Comparison of ENCODE assay signal across 9 cellular contexts in the genomic region with DNA sequence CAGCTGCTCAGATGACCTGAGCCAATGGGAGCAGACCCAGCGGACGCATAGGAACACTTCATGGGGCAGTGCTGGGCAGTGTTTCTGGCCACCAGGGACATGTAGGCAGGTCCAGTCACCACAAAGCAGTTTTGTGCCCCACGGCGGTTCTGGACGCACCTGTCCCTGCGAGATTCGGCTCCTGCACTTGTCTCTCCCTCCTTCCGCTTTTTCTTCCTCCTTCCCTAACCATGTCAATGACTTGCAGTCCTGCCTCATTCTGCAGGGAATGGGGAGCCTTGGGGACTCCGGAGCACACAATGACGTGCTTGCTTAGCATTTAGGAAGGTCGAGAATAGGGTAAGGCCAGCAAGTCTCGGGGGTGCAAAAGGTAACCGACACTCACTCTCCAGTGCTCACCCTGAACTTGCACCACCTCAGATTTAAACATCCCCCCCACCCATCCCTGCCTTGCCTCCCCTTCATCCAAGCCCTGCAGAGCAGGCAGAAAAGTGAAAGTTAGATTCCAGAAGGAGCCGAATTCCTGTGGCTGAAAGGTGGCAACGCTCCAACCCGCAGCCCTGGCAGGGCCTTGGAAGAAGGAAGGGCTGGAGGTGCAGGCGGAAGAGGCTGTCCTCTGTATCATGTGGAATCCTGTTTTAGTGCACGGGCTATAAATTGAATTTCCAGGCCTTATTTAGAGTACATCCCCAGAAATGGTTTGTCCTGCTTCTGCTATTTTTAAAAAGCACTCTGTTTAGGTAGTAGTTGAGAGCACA. TPM values are rescaled to one million over a fixed set of nuclear protein-coding genes. Genes with fewer than 3 reads are reported as not detected.
DNase-seq lines count a peak whose midpoint lies in the region; ATAC-seq, FAIRE-seq and TF ChIP-seq lines count a peak whose summit lies in the region.
"Had no signal": no experiment of that assay in that cellular context is flagged by ENCODE, and none has a peak within 500 bp of the region (broad histone marks: within the 10 kb centered on the region; RNA-seq: fewer than 3 reads in every experiment).

No MANE protein-coding gene starts in this region.

- peak overlapping the region; percentile 41 for H3K4me3 ChIP-seq in AG10803 (ENCODE audit: low read length)
- no peak overlapping the region for H3K4me3 ChIP-seq in PC-3 (ENCODE audit: low read length)
- H3K4me3 ChIP-seq in esophagus squamous epithelium, result peak overlapping the region in 1 of 4 donors; percentile 41
- H3K4me3 ChIP-seq in neutrophil (ENCODE audit: low read depth in 1 of 2, low read length in 1 of 2), result no peak overlapping the region

- H3F3A ChIP-seq in PC-3 (ENCODE audit: low read length, unreplicated experiment), result no peaks in the 10 kb centered on the region

- no peaks in the 10 kb centered on the region for H3K9me2 ChIP-seq in PC-3 (replicated peaks; ENCODE audit: low read length)

- POLR2A ChIA-PET in PC-3 (lab: Charles Lee; ENCODE audit: unreplicated experiment), result no interaction called here

- H3K9ac ChIP-seq in PC-3 (ENCODE audit: low read length), result peak overlapping the region; percentile 22

- H3K9me3 ChIP-seq in PC-3 (ENCODE audit: low read length), result no peaks in the 10 kb centered on the region
- no peaks in the 10 kb centered on the region for H3K9me3 ChIP-seq in esophagus squamous epithelium
- no peaks in the 10 kb centered on the region for H3K9me3 ChIP-seq in neutrophil

- H3K27me3 ChIP-seq in PC-3 (ENCODE audit: low read length) (no peaks in the 10 kb centered on the region), esophagus squamous epithelium (no peaks in the 10 kb centered on the region), neutrophil (no peaks in the 10 kb centered on the region)

- H4K20me1 ChIP-seq in PC-3 (ENCODE audit: low read length), result no peaks in the 10 kb centered on the region

- peak overlapping the region; percentile 60; the same call in 1 of the 2 replicates for H2AFZ ChIP-seq in PC-3 (ENCODE audit: low read length)

- intact Hi-C loops in PC-3 (cut with micrococcal nuclease), result loop anchor here (1.0 kb wide), 1 partner anchor 36 kb away; no protein-coding TSS in a partner anchor
- intact Hi-C loops in esophagus squamous epithelium (cut with DNase I), result no loop called here

- 24 to 64% methylated on average over 11 to 12 of the region's 18 CpGs for WGBS in esophagus squamous epithelium, 2 donors

- CTCF ChIA-PET in PC-3 (lab: Charles Lee), result no interaction called here

- H3K27ac ChIP-seq in PC-3 (ENCODE audit: low read length) (peak overlapping the region; percentile 62), esophagus squamous epithelium (peak overlapping the region; percentile 23 to 56 (median 42)), neutrophil (peak overlapping the region; percentile 33)

- H3K4me1 ChIP-seq in PC-3 (ENCODE audit: insufficient read depth, low read length) (peaks cover 37% of the 10 kb centered on the region), esophagus squamous epithelium (peaks cover 0 to 57% (median 12%) of the 10 kb centered on the region in 3 donors), neutrophil (ENCODE audit: control insufficient read depth in 1 of 2, insufficient read depth in 1 of 2, low read depth in 1 of 2, low read length in 1 of 2) (no peaks in the 10 kb centered on the region)

- ATAC-seq in PC-3 (peak; percentile 81), GM18868 (IDR thresholded peaks at IDR 0.05; ENCODE audit: unreplicated experiment) (no peak), HG03457 (IDR thresholded peaks at IDR 0.05; ENCODE audit: unreplicated experiment) (no peak)

- TF ChIP-seq CTCF in AG10803 (conservative IDR thresholded peaks at IDR 0.05; ENCODE audit: low read length), result no peak
- TF ChIP-seq CTCF in PC-3 (conservative IDR thresholded peaks at IDR 0.05; ENCODE audit: low read depth, low read length), result no peak
- TF ChIP-seq CTCF in esophagus squamous epithelium (IDR thresholded peaks at IDR 0.05), result no peak
- TF ChIP-seq CTCF in neutrophil (IDR thresholded peaks at IDR 0.05), result no peak

- no peak for TF ChIP-seq POLR2A in esophagus squamous epithelium (IDR thresholded peaks at IDR 0.05)

- no TSS peak for BruUV-seq in PC-3 (replicated peaks; lab: Mats Ljungman, UMichigan)

- no peaks in the 10 kb centered on the region for H3K36me3 ChIP-seq in PC-3 (ENCODE audit: low read depth, low read length)
- no peaks in the 10 kb centered on the region for H3K36me3 ChIP-seq in esophagus squamous epithelium
- peaks cover 66% of the 10 kb centered on the region for H3K36me3 ChIP-seq in neutrophil

- H3K4me2 ChIP-seq in PC-3 (ENCODE audit: low read length), result peak overlapping the region; percentile 54

- FAIRE-seq in frontal cortex (lab: Jason Lieb, UNC), result no peak

- peak; percentile 92 for DNase-seq in AG10803 (ENCODE audit: low read depth)
- peak; percentile 95 for DNase-seq in PC-3
- no peak for DNase-seq in esophagus squamous epithelium (lab: John Stamatoyannopoulos, UW)
- no peak for DNase-seq in SHP77 (lab: John Stamatoyannopoulos, UW)
- DNase-seq in frontal cortex (ENCODE audit: low spot score in 2 of 2), result no peak
- DNase-seq: activated naive CD4-positive, alpha-beta T cell treated with anti-CD3 and anti-CD28 coated beads, Interleukin-2, amount 50 U/mL, for 16 hours had no signal

- H3K79me2 ChIP-seq in PC-3 (ENCODE audit: low read length), result no peaks in the 10 kb centered on the region

RNA-seq across cellular contexts. Expression of a gene that starts 40.5 kb away (rescaled TPM):
- 126 and 173 TPM in 2 replicates for total RNA-seq in PC-3 (2014; rRNA removed)
- 10 to 100 TPM; 12.3 to 38.0 (median 22.8) TPM for total RNA-seq in esophagus squamous epithelium
- 35.9 TPM for total RNA-seq in frontal cortex

Comparison
In these comparisons a context has a peak if more than half of its experiments do, and no peak if none do; other contexts are left out.
1. DNase-seq: peak in AG10803 (single experiment) and PC-3 (single experiment); none in esophagus squamous epithelium (single experiment), SHP77 (0 of 2) and frontal cortex (0 of 2).
2. Peak in every context shown above with its lines, with median percentiles within 50 percentile points of each other: H3K27ac ChIP-seq.